In the genomic region with DNA sequence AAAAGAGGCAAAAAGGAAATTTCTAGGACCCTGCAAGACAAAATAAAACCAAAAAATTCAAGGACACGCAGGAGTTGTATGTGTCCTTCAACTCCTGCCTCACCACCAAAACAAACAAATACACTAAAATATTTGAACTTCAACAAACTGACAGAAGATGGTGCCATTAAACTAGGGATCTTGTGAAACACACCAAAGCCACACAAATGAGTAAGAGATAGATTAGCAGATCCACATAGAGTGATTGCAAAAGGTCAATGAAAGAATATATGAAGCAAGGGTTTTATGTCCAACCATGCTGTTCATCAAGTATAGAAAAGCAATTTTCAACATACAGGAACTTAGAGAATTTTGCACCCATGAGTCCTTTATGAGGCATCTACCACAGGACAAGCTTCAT, we compare ENCODE assay signal across 13 cellular contexts. TPM values are rescaled to one million over a fixed set of nuclear protein-coding genes. Genes with fewer than 3 reads are reported as not detected.
DNase-seq lines count a peak whose midpoint lies in the region; ATAC-seq, FAIRE-seq and TF ChIP-seq lines count a peak whose summit lies in the region.
"Had no signal": no experiment of that assay in that cellular context is flagged by ENCODE, and none has a peak within 500 bp of the region (broad histone marks: within the 10 kb centered on the region; RNA-seq: fewer than 3 reads in every experiment).

No MANE protein-coding gene starts in this region.

- no peak overlapping the region for H3K27ac ChIP-seq in MM.1S (ENCODE audit: low read length)
- H3K27ac ChIP-seq in naive thymus-derived CD4-positive, alpha-beta T cell (ENCODE audit: low read depth, low read length): no peak overlapping the region
- H3K27ac ChIP-seq: ovary, uterus had no signal

- TF ChIP-seq CTCF in MM.1S (IDR thresholded peaks at IDR 0.05; ENCODE audit: low read length): no peak

- H4K20me1 ChIP-seq in MM.1S (ENCODE audit: insufficient read depth, low read length): no peaks in the 10 kb centered on the region

- no peak overlapping the region for H3K4me3 Mint-ChIP-seq in naive thymus-derived CD4-positive, alpha-beta T cell
- H3K4me3 Mint-ChIP-seq in activated CD4-positive, alpha-beta T cell treated with anti-CD3 and anti-CD28 coated beads, Interleukin-2, amount 10 ng/mL, durations not matched to agents 7 days and 5 days: no peak overlapping the region
- H3K4me3 Mint-ChIP-seq: activated naive CD8-positive, alpha-beta T cell treated with anti-CD3 and anti-CD28 coated beads, Interleukin-2, amount 10 ng/mL, durations not matched to agents 7 days and 5 days had no signal

- POLR2A ChIA-PET in naive thymus-derived CD4-positive, alpha-beta T cell (lab: Charles Lee): no interaction called here
- POLR2A ChIA-PET in activated CD4-positive, alpha-beta T cell treated with anti-CD3 and anti-CD28 coated beads, Interleukin-2, amount 10 ng/mL, durations not matched to agents 7 days and 5 days (lab: Charles Lee): no interaction called here

- peaks cover 0 to 3% (median 0%) of the 10 kb centered on the region in 5 donors for H3K36me3 Mint-ChIP-seq in naive thymus-derived CD4-positive, alpha-beta T cell
- H3K36me3 Mint-ChIP-seq in activated CD4-positive, alpha-beta T cell treated with anti-CD3 and anti-CD28 coated beads, Interleukin-2, amount 10 ng/mL, durations not matched to agents 7 days and 5 days (ENCODE audit: low read depth): no peaks in the 10 kb centered on the region
- H3K36me3 Mint-ChIP-seq: activated naive CD8-positive, alpha-beta T cell treated with anti-CD3 and anti-CD28 coated beads, Interleukin-2, amount 10 ng/mL, durations not matched to agents 7 days and 5 days had no signal

- H3K27me3 Mint-ChIP-seq in naive thymus-derived CD4-positive, alpha-beta T cell: no peaks in the 10 kb centered on the region
- peaks cover 1% of the 10 kb centered on the region for H3K27me3 Mint-ChIP-seq in activated CD4-positive, alpha-beta T cell treated with anti-CD3 and anti-CD28 coated beads, Interleukin-2, amount 10 ng/mL, durations not matched to agents 7 days and 5 days
- H3K27me3 Mint-ChIP-seq: activated naive CD8-positive, alpha-beta T cell treated with anti-CD3 and anti-CD28 coated beads, Interleukin-2, amount 10 ng/mL, durations not matched to agents 7 days and 5 days had no signal

- H3K36me3 ChIP-seq in MM.1S (replicated peaks; ENCODE audit: insufficient read depth, low read length): no peaks in the 10 kb centered on the region
- H3K36me3 ChIP-seq in naive thymus-derived CD4-positive, alpha-beta T cell (ENCODE audit: control insufficient read depth in 2 of 3, insufficient read depth in 3 of 3, low read length in 3 of 3): no peaks in the 10 kb centered on the region
- H3K36me3 ChIP-seq: ovary, uterus had no signal

- CTCF ChIA-PET in naive thymus-derived CD4-positive, alpha-beta T cell (lab: Charles Lee): interaction anchor here (1.0 kb wide), 2 partner anchors 23 to 144 kb away, joined by 3 read pairs; no protein-coding TSS in a partner anchor
- CTCF ChIA-PET in activated CD4-positive, alpha-beta T cell treated with anti-CD3 and anti-CD28 coated beads, Interleukin-2, amount 10 ng/mL, durations not matched to agents 7 days and 5 days (lab: Charles Lee): interaction anchor here (1.1 kb wide), 1 partner anchor 13 kb away, joined by 3 read pairs; no protein-coding TSS in a partner anchor

- DNase-seq in NCI-H2171 treated with DMSO at 0.1 percent for 48 hours (lab: John Stamatoyannopoulos, UW) (peak; percentile 1), NCI-H2171 (lab: John Stamatoyannopoulos, UW) (no peak), MM.1S (peak; percentile 6), inferior parietal cortex (ENCODE audit: extremely low spot score) (no peak)
- DNase-seq in naive thymus-derived CD4-positive, alpha-beta T cell: peak in 5 of 9 donors; percentile 0 to 28 (median 14)
- DNase-seq in activated effector memory CD4-positive, alpha-beta T cell treated with anti-CD3 and anti-CD28 coated beads, Interleukin-2, amount 50 U/mL, for 16 hours: no peak
- DNase-seq in activated CD4-positive, alpha-beta T cell treated with anti-CD3 and anti-CD28 coated beads, Interleukin-2, amount 10 ng/mL, durations not matched to agents 7 days and 5 days: no peak
- DNase-seq: activated naive CD8-positive, alpha-beta T cell treated with anti-CD3 and anti-CD28 coated beads, Interleukin-2, amount 10 ng/mL, durations not matched to agents 7 days and 5 days; NCI-H1048; ovary; uterus had no signal

- peak; percentile 51 for FAIRE-seq in colon (lab: Jason Lieb, UNC)

- H3K79me2 ChIP-seq in MM.1S (ENCODE audit: low read length): no peaks in the 10 kb centered on the region

- intact Hi-C loops in naive thymus-derived CD4-positive, alpha-beta T cell (cut with micrococcal nuclease): loop anchor here (1.0 to 5.0 kb wide), 7 partner anchors 48 to 1638 kb away; no protein-coding TSS in a partner anchor

- no peaks in the 10 kb centered on the region for H3K9me3 ChIP-seq in MM.1S (replicated peaks; ENCODE audit: insufficient read depth, low read length)
- no peaks in the 10 kb centered on the region for H3K9me3 ChIP-seq in naive thymus-derived CD4-positive, alpha-beta T cell (ENCODE audit: control insufficient read depth in 2 of 3, low read length in 3 of 3)
- H3K9me3 ChIP-seq: ovary, uterus had no signal

- H3K27me3 ChIP-seq in MM.1S (replicated peaks; ENCODE audit: insufficient read depth, low read length): no peaks in the 10 kb centered on the region
- no peaks in the 10 kb centered on the region for H3K27me3 ChIP-seq in naive thymus-derived CD4-positive, alpha-beta T cell (ENCODE audit: control insufficient read depth in 2 of 2, insufficient read depth in 2 of 2, low read length in 2 of 2)
- H3K27me3 ChIP-seq: ovary, uterus had no signal

- no peaks in the 10 kb centered on the region for H3F3A ChIP-seq in MM.1S (ENCODE audit: insufficient read depth, low read length)

- H3K4me2 ChIP-seq in MM.1S (ENCODE audit: low read depth, low read length): no peak overlapping the region

- no peak overlapping the region for H3K4me3 ChIP-seq in MM.1S (ENCODE audit: low read length)
- no peak overlapping the region for H3K4me3 ChIP-seq in naive thymus-derived CD4-positive, alpha-beta T cell (ENCODE audit: low read length)
- H3K4me3 ChIP-seq: lung, ovary, uterus had no signal

- H3K27ac Mint-ChIP-seq in naive thymus-derived CD4-positive, alpha-beta T cell: no peak overlapping the region
- no peak overlapping the region for H3K27ac Mint-ChIP-seq in activated CD4-positive, alpha-beta T cell treated with anti-CD3 and anti-CD28 coated beads, Interleukin-2, amount 10 ng/mL, durations not matched to agents 7 days and 5 days
- H3K27ac Mint-ChIP-seq: activated naive CD8-positive, alpha-beta T cell treated with anti-CD3 and anti-CD28 coated beads, Interleukin-2, amount 10 ng/mL, durations not matched to agents 7 days and 5 days had no signal

- no peaks in the 10 kb centered on the region for H3K9me2 ChIP-seq in MM.1S (replicated peaks; ENCODE audit: insufficient read depth, low read length)

- no peaks in the 10 kb centered on the region for H3K9me3 Mint-ChIP-seq in naive thymus-derived CD4-positive, alpha-beta T cell
- no peaks in the 10 kb centered on the region for H3K9me3 Mint-ChIP-seq in activated CD4-positive, alpha-beta T cell treated with anti-CD3 and anti-CD28 coated beads, Interleukin-2, amount 10 ng/mL, durations not matched to agents 7 days and 5 days
- H3K9me3 Mint-ChIP-seq: activated naive CD8-positive, alpha-beta T cell treated with anti-CD3 and anti-CD28 coated beads, Interleukin-2, amount 10 ng/mL, durations not matched to agents 7 days and 5 days had no signal

- H2AFZ ChIP-seq in MM.1S (ENCODE audit: low read length): no peak overlapping the region

- no peak for ATAC-seq in naive thymus-derived CD4-positive, alpha-beta T cell

- no peak overlapping the region for H3K9ac ChIP-seq in MM.1S (ENCODE audit: low read length)

- H3K4me1 Mint-ChIP-seq in naive thymus-derived CD4-positive, alpha-beta T cell: no peaks in the 10 kb centered on the region
- no peaks in the 10 kb centered on the region for H3K4me1 Mint-ChIP-seq in activated CD4-positive, alpha-beta T cell treated with anti-CD3 and anti-CD28 coated beads, Interleukin-2, amount 10 ng/mL, durations not matched to agents 7 days and 5 days
- H3K4me1 Mint-ChIP-seq: activated naive CD8-positive, alpha-beta T cell treated with anti-CD3 and anti-CD28 coated beads, Interleukin-2, amount 10 ng/mL, durations not matched to agents 7 days and 5 days had no signal

- no peaks in the 10 kb centered on the region for H3K4me1 ChIP-seq in MM.1S (ENCODE audit: low read length)
- no peaks in the 10 kb centered on the region for H3K4me1 ChIP-seq in naive thymus-derived CD4-positive, alpha-beta T cell (ENCODE audit: control insufficient read depth in 2 of 2, insufficient read depth in 2 of 2, low read length in 2 of 2)
- H3K4me1 ChIP-seq: uterus had no signal

RNA-seq across cellular contexts. Expression of a gene that starts 40.1 kb away (rescaled TPM):
- 10 to 100 TPM in 4 of 5 experiments, under 1 TPM in 1; 0.82 to 50.1 (median 28.5) TPM for total RNA-seq in naive thymus-derived CD4-positive, alpha-beta T cell
- 1 to 10 TPM; 6.8 to 7.0 TPM for polyA plus RNA-seq in naive thymus-derived CD4-positive, alpha-beta T cell
- 1 to 10 TPM; 5.3 to 6.1 TPM for total RNA-seq in activated CD4-positive, alpha-beta T cell treated with anti-CD3 and anti-CD28 coated beads, Interleukin-2, amount 10 ng/mL, durations not matched to agents 7 days and 5 days

Comparison
In these comparisons a context has a peak if more than half of its experiments do, and no peak if none do; other contexts are left out.
1. DNase-seq: peak in NCI-H2171 treated with DMSO at 0.1 percent for 48 hours (single experiment), MM.1S (single experiment) and naive thymus-derived CD4-positive, alpha-beta T cell (5 of 9); none in NCI-H2171 (single experiment), activated effector memory CD4-positive, alpha-beta T cell treated with anti-CD3 and anti-CD28 coated beads, Interleukin-2, amount 50 U/mL, for 16 hours (single experiment), inferior parietal cortex (single experiment) and activated CD4-positive, alpha-beta T cell treated with anti-CD3 and anti-CD28 coated beads, Interleukin-2, amount 10 ng/mL, durations not matched to agents 7 days and 5 days (single experiment).